Comparison of ENCODE assay signal across 15 cellular contexts in the genomic region with DNA sequence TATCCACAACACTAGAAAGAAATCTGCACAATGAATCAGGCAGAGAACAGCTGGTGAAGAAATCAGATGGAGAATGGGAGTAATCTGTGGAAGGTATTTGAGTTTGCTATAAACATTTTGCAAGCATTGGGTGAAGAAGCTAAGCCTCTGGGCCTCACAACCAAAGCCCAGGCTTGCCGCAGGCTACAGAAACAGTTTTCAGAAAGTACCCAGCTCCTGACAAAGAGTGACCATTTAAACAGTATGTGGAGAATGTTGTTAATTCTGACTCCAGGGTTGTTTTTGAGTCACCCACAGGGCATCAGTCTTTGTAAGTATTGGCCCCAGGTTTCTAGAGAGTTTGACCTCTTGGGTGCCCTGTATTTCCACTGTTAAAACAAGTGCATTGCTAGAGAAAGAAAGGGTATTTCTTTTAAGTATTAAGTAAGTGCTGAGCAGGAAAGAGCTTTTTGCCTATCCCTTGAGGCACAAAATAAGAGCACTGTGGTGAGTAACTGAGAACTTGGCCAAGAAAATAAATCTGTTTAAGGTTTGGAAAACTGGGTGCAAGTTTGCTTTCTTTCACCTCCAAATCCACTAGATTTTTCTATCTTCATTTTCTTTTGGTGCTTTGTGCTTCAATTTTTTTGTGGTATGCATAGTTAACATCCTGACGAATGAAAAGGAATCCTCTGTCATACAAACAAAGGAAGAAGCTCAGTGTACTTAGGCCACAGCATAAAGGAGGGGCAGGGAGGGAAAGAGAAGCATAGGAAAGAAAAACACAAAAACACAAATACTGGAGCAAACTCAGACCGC.
DNase-seq lines count a peak whose midpoint lies in the region; ATAC-seq and TF ChIP-seq lines count a peak whose summit lies in the region.
"Had no signal": no experiment of that assay in that cellular context is flagged by ENCODE, and none has a peak within 500 bp of the region (broad histone marks: within the 10 kb centered on the region; RNA-seq: fewer than 3 reads in every experiment).

No MANE protein-coding gene starts in this region.

- intact Hi-C loops in cardiac septum (cut with DNase I): no loop called here
- intact Hi-C loops in aorta (cut with DNase I): no loop called here
- intact Hi-C loops in activated T-helper 1 cell treated with anti-CD3 and anti-CD28 coated beads, Interleukin-12 subunit alpha, Interleukin-12 subunit beta, Interleukin-2, Interleukin-4 antibody, amounts not matched to agents 30 ng/mL and 10 ng/mL and 1 ng/mL, durations not matched to agents 14 hours and 24 hours and 36 hours (cut with micrococcal nuclease): no loop called here

- DNase-seq in cardiac muscle cell (ENCODE audit: low read depth in 1 of 2, low spot score in 1 of 2): no peak
- DNase-seq in cardiac septum (ENCODE audit: low spot score): no peak
- peak; percentile 32 for DNase-seq in midbrain (lab: John Stamatoyannopoulos, UW)
- DNase-seq in aorta: no peak
- DNase-seq in activated T-cell treated with anti-CD3 and anti-CD28 coated beads, Interleukin-2, amount 50 U/mL, for 72 hours: no peak
- no peak for DNase-seq in activated T-helper 1 cell treated with anti-CD3 and anti-CD28 coated beads, Interleukin-12 subunit alpha, Interleukin-12 subunit beta, Interleukin-2, Interleukin-4 antibody, amounts not matched to agents 30 ng/mL and 10 ng/mL and 1 ng/mL, durations not matched to agents 14 hours and 24 hours and 36 hours (ENCODE audit: low spot score)
- DNase-seq: GDM1, NCI-H2227 treated with DMSO at 0.1 percent for 48 hours, SHP77 had no signal

- no peaks in the 10 kb centered on the region for H3K4me1 Mint-ChIP-seq in activated T-cell treated with anti-CD3 and anti-CD28 coated beads, Interleukin-2, amount 50 U/mL, for 72 hours (ENCODE audit: low read depth)
- no peaks in the 10 kb centered on the region for H3K4me1 Mint-ChIP-seq in activated T-helper 1 cell treated with anti-CD3 and anti-CD28 coated beads, Interleukin-12 subunit alpha, Interleukin-12 subunit beta, Interleukin-2, Interleukin-4 antibody, amounts not matched to agents 30 ng/mL and 10 ng/mL and 1 ng/mL, durations not matched to agents 14 hours and 24 hours and 36 hours (ENCODE audit: low read depth)

- 25 to 35% methylated on average over 2 to 3 of the region's 3 CpGs for WGBS in ectodermal cell, 2 experiments
- whole genome bisulfite sequencing in aorta, 2 donors: 19 to 21% methylated on average over 3 of the region's 3 CpGs

- H3K36me3 Mint-ChIP-seq in activated T-cell treated with anti-CD3 and anti-CD28 coated beads, Interleukin-2, amount 50 U/mL, for 72 hours (ENCODE audit: insufficient read depth in 2 of 2): peaks cover 0 to 2% of the 10 kb centered on the region in 2 donors
- no peaks in the 10 kb centered on the region for H3K36me3 Mint-ChIP-seq in activated T-helper 1 cell treated with anti-CD3 and anti-CD28 coated beads, Interleukin-12 subunit alpha, Interleukin-12 subunit beta, Interleukin-2, Interleukin-4 antibody, amounts not matched to agents 30 ng/mL and 10 ng/mL and 1 ng/mL, durations not matched to agents 14 hours and 24 hours and 36 hours (ENCODE audit: low read depth)
- H3K36me3 Mint-ChIP-seq: activated naive CD4-positive, alpha-beta T cell treated with anti-CD3 and anti-CD28 coated beads, Interleukin-2, amount 50 U/mL, for 72 hours had no signal

- H3K36me3 ChIP-seq in cardiac muscle cell (no peaks in the 10 kb centered on the region), ectodermal cell (ENCODE audit: control insufficient read depth, insufficient read depth, low read length) (no peaks in the 10 kb centered on the region), aorta (ENCODE audit: control insufficient read depth in 1 of 2, insufficient read depth in 2 of 2, low read length in 1 of 2) (no peaks in the 10 kb centered on the region)

- no peak overlapping the region for H3K4me3 Mint-ChIP-seq in activated T-cell treated with anti-CD3 and anti-CD28 coated beads, Interleukin-2, amount 50 U/mL, for 72 hours
- H3K4me3 Mint-ChIP-seq in activated T-helper 1 cell treated with anti-CD3 and anti-CD28 coated beads, Interleukin-12 subunit alpha, Interleukin-12 subunit beta, Interleukin-2, Interleukin-4 antibody, amounts not matched to agents 30 ng/mL and 10 ng/mL and 1 ng/mL, durations not matched to agents 14 hours and 24 hours and 36 hours: no peak overlapping the region

- H3K27me3 Mint-ChIP-seq in activated T-cell treated with anti-CD3 and anti-CD28 coated beads, Interleukin-2, amount 50 U/mL, for 72 hours (ENCODE audit: low read depth): no peaks in the 10 kb centered on the region
- no peaks in the 10 kb centered on the region for H3K27me3 Mint-ChIP-seq in activated T-helper 1 cell treated with anti-CD3 and anti-CD28 coated beads, Interleukin-12 subunit alpha, Interleukin-12 subunit beta, Interleukin-2, Interleukin-4 antibody, amounts not matched to agents 30 ng/mL and 10 ng/mL and 1 ng/mL, durations not matched to agents 14 hours and 24 hours and 36 hours (ENCODE audit: insufficient read depth)

- peaks cover 52% of the 10 kb centered on the region for H3K4me1 ChIP-seq in cardiac muscle cell (ENCODE audit: low read depth)
- H3K4me1 ChIP-seq in ectodermal cell (ENCODE audit: control insufficient read depth, insufficient read depth, low read length): peaks cover 26% of the 10 kb centered on the region
- peaks cover 5 to 6% of the 10 kb centered on the region in 2 donors for H3K4me1 ChIP-seq in aorta (ENCODE audit: control insufficient read depth in 1 of 2, insufficient read depth in 2 of 2, low read length in 2 of 2)
- H3K4me1 ChIP-seq: A549 had no signal

- ATAC-seq in aorta (ENCODE audit: low FRiP score): peak; percentile 19
- no peak for ATAC-seq in activated T-cell treated with anti-CD3 and anti-CD28 coated beads, Interleukin-2, amount 50 U/mL, for 72 hours (replicated peaks in 1 of 2)
- no peak for ATAC-seq in esophagus mucosa
- ATAC-seq: A549; activated naive CD4-positive, alpha-beta T cell treated with anti-CD3 and anti-CD28 coated beads, Interleukin-2, amount 50 U/mL, for 72 hours had no signal

- H3K27me3 ChIP-seq in cardiac muscle cell (no peaks in the 10 kb centered on the region), ectodermal cell (ENCODE audit: control insufficient read depth, insufficient read depth, low read length, poor library complexity, severe bottlenecking) (no peaks in the 10 kb centered on the region), aorta (ENCODE audit: control insufficient read depth in 1 of 2, insufficient read depth in 2 of 2, low read length in 1 of 2) (no peaks in the 10 kb centered on the region)

- H3K9me3 ChIP-seq in cardiac muscle cell (ENCODE audit: low read depth) (no peaks in the 10 kb centered on the region), ectodermal cell (ENCODE audit: control insufficient read depth, low read length) (no peaks in the 10 kb centered on the region), aorta (ENCODE audit: control insufficient read depth, low read length) (no peaks in the 10 kb centered on the region)
- H3K9me3 ChIP-seq: A549 had no signal

- no peak overlapping the region for H3K27ac Mint-ChIP-seq in activated T-cell treated with anti-CD3 and anti-CD28 coated beads, Interleukin-2, amount 50 U/mL, for 72 hours
- no peak overlapping the region for H3K27ac Mint-ChIP-seq in activated T-helper 1 cell treated with anti-CD3 and anti-CD28 coated beads, Interleukin-12 subunit alpha, Interleukin-12 subunit beta, Interleukin-2, Interleukin-4 antibody, amounts not matched to agents 30 ng/mL and 10 ng/mL and 1 ng/mL, durations not matched to agents 14 hours and 24 hours and 36 hours
- H3K27ac Mint-ChIP-seq: activated naive CD4-positive, alpha-beta T cell treated with anti-CD3 and anti-CD28 coated beads, Interleukin-2, amount 50 U/mL, for 72 hours had no signal

- peak overlapping the region; percentile 11 for H3K27ac ChIP-seq in cardiac muscle cell
- H3K27ac ChIP-seq in ectodermal cell (ENCODE audit: insufficient read depth, low read depth, low read length, poor library complexity, severe bottlenecking): peak overlapping the region; percentile 87
- H3K27ac ChIP-seq in aorta (ENCODE audit: low read depth in 1 of 2, low read length in 2 of 2): peak overlapping the region; percentile 61 to 75
- H3K27ac ChIP-seq: A549, KMS-11 had no signal

- H3K4me3 ChIP-seq in cardiac muscle cell: no peak overlapping the region
- no peak overlapping the region for H3K4me3 ChIP-seq in ectodermal cell (ENCODE audit: insufficient read depth, low read depth, low read length)
- no peak overlapping the region for H3K4me3 ChIP-seq in aorta (ENCODE audit: low read length in 2 of 2)
- H3K4me3 ChIP-seq: A549, lung had no signal

- TF ChIP-seq CTCF in cardiac muscle cell (IDR thresholded peaks at IDR 0.05; ENCODE audit: low read depth, low read length): no peak

- peaks cover 6% of the 10 kb centered on the region in 2 donors for H3K9me3 Mint-ChIP-seq in activated T-cell treated with anti-CD3 and anti-CD28 coated beads, Interleukin-2, amount 50 U/mL, for 72 hours
- peaks cover 2% of the 10 kb centered on the region for H3K9me3 Mint-ChIP-seq in activated T-helper 1 cell treated with anti-CD3 and anti-CD28 coated beads, Interleukin-12 subunit alpha, Interleukin-12 subunit beta, Interleukin-2, Interleukin-4 antibody, amounts not matched to agents 30 ng/mL and 10 ng/mL and 1 ng/mL, durations not matched to agents 14 hours and 24 hours and 36 hours

Comparison
In these comparisons a context has a peak if more than half of its experiments do, and no peak if none do; other contexts are left out.
1. H3K27ac ChIP-seq: peak in every context shown above with its lines; median percentile 87 in ectodermal cell; 68 in aorta; 11 in cardiac muscle cell.